ENCODE assay signal across 18 cellular contexts in the genomic region with DNA sequence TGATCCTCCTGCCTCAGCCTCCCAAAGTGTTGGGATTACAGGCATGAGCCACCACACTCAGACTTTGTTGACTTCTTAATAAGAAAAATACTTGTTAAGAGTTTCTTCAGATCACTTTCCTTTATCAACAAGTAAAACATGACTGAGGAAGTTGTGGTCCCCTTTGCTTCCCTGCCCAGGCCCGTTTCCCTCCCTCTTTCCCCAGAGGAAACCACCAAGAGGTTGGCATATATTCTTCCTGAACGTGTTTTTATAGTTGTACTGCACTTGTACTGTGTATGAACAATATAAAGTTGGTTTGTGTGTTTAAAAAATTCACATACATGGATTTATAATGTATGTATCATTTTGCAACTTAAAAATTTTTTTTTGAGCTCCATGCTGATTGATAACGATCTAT. TPM values are rescaled to one million over a fixed set of nuclear protein-coding genes. Genes with fewer than 3 reads are reported as not detected.
A peak's percentile ranks its signal among the peaks of the same experiment; 100 is the strongest.
DNase-seq lines count a peak whose midpoint lies in the region; ATAC-seq and TF ChIP-seq lines count a peak whose summit lies in the region.
"Had no signal": no experiment of that assay in that cellular context is flagged by ENCODE, and none has a peak within 500 bp of the region (broad histone marks: within the 10 kb centered on the region; RNA-seq: fewer than 3 reads in every experiment).

No MANE protein-coding gene starts in this region.

- no peaks in the 10 kb centered on the region for H3K27me3 Mint-ChIP-seq in activated T-cell treated with anti-CD3 and anti-CD28 coated beads, Interleukin-2, amount 50 U/mL, for 72 hours (ENCODE audit: low read depth)
- no peaks in the 10 kb centered on the region for H3K27me3 Mint-ChIP-seq in activated naive CD8-positive, alpha-beta T cell treated with anti-CD3 and anti-CD28 coated beads, Interleukin-2, amount 10 ng/mL, durations not matched to agents 7 days and 5 days

- TF ChIP-seq CTCF in hepatocyte (IDR thresholded peaks at IDR 0.05; ENCODE audit: poor library complexity) = no peak
- TF ChIP-seq CTCF in GM20000 (IDR thresholded peaks at IDR 0.05; ENCODE audit: extremely low read depth, missing control alignments) = no peak

- H3K4me1 ChIP-seq in hepatocyte (ENCODE audit: insufficient read depth) = no peaks in the 10 kb centered on the region
- H3K4me1 ChIP-seq: Caco-2, SJCRH30 had no signal

- H3K4me2 ChIP-seq in hepatocyte = no peak overlapping the region

- no peaks in the 10 kb centered on the region for H3K9me3 Mint-ChIP-seq in activated T-cell treated with anti-CD3 and anti-CD28 coated beads, Interleukin-2, amount 50 U/mL, for 72 hours
- no peaks in the 10 kb centered on the region for H3K9me3 Mint-ChIP-seq in activated naive CD8-positive, alpha-beta T cell treated with anti-CD3 and anti-CD28 coated beads, Interleukin-2, amount 10 ng/mL, durations not matched to agents 7 days and 5 days
- H3K9me3 Mint-ChIP-seq: mesothelial cell of epicardium had no signal

- H3K27me3 ChIP-seq in hepatocyte = no peaks in the 10 kb centered on the region
- H3K27me3 ChIP-seq: SJCRH30 had no signal

- H3K27ac Mint-ChIP-seq in activated T-cell treated with anti-CD3 and anti-CD28 coated beads, Interleukin-2, amount 50 U/mL, for 72 hours = peak overlapping the region; percentile 82
- peak overlapping the region; percentile 68 for H3K27ac Mint-ChIP-seq in activated naive CD8-positive, alpha-beta T cell treated with anti-CD3 and anti-CD28 coated beads, Interleukin-2, amount 10 ng/mL, durations not matched to agents 7 days and 5 days
- H3K27ac Mint-ChIP-seq: mesothelial cell of epicardium had no signal

- no peak overlapping the region for H3K4me3 Mint-ChIP-seq in activated T-cell treated with anti-CD3 and anti-CD28 coated beads, Interleukin-2, amount 50 U/mL, for 72 hours
- H3K4me3 Mint-ChIP-seq in activated naive CD8-positive, alpha-beta T cell treated with anti-CD3 and anti-CD28 coated beads, Interleukin-2, amount 10 ng/mL, durations not matched to agents 7 days and 5 days = peak overlapping the region; percentile 37
- H3K4me3 Mint-ChIP-seq: mesothelial cell of epicardium had no signal

- H3K9me2 ChIP-seq in hepatocyte (replicated peaks; ENCODE audit: insufficient read depth) = no peaks in the 10 kb centered on the region

- H3K79me2 ChIP-seq in hepatocyte = peaks cover 32% of the 10 kb centered on the region

- peaks cover 6% of the 10 kb centered on the region for H3K4me1 Mint-ChIP-seq in activated T-cell treated with anti-CD3 and anti-CD28 coated beads, Interleukin-2, amount 50 U/mL, for 72 hours (ENCODE audit: low read depth)
- H3K4me1 Mint-ChIP-seq in activated naive CD8-positive, alpha-beta T cell treated with anti-CD3 and anti-CD28 coated beads, Interleukin-2, amount 10 ng/mL, durations not matched to agents 7 days and 5 days = peaks cover 15% of the 10 kb centered on the region
- H3K4me1 Mint-ChIP-seq: mesothelial cell of epicardium had no signal

- H3K36me3 Mint-ChIP-seq in activated T-cell treated with anti-CD3 and anti-CD28 coated beads, Interleukin-2, amount 50 U/mL, for 72 hours (ENCODE audit: insufficient read depth in 2 of 2) = peaks cover 1 to 22% of the 10 kb centered on the region in 2 donors
- peaks cover 13% of the 10 kb centered on the region for H3K36me3 Mint-ChIP-seq in activated naive CD8-positive, alpha-beta T cell treated with anti-CD3 and anti-CD28 coated beads, Interleukin-2, amount 10 ng/mL, durations not matched to agents 7 days and 5 days

- no peak overlapping the region for H3K27ac ChIP-seq in hepatocyte
- H3K27ac ChIP-seq: SJCRH30 had no signal

- H4K20me1 ChIP-seq in hepatocyte (ENCODE audit: insufficient read depth, poor library complexity, severe bottlenecking) = peaks cover 11% of the 10 kb centered on the region

- H3K36me3 ChIP-seq in hepatocyte (replicated peaks; ENCODE audit: insufficient read depth, low read depth) = no peaks in the 10 kb centered on the region

- no peak for DNase-seq in activated T-cell treated with anti-CD3 and anti-CD28 coated beads, Interleukin-2, amount 50 U/mL, for 72 hours
- DNase-seq in activated T-cell treated with anti-CD3 and anti-CD28 coated beads for 4 hours (no peak), OCI-M1 (lab: John Stamatoyannopoulos, UW) (peak; percentile 54), hepatocyte (ENCODE audit: low spot score) (no peak), GM20000 (ENCODE audit: low spot score) (no peak), NCI-H1417 treated with DMSO at 0.1 percent for 48 hours (lab: John Stamatoyannopoulos, UW) (no peak)
- DNase-seq in activated naive CD8-positive, alpha-beta T cell treated with anti-CD3 and anti-CD28 coated beads, Interleukin-2, amount 10 ng/mL, durations not matched to agents 7 days and 5 days = no peak
- DNase-seq: activated gamma-delta T cell treated with Interleukin-2 at 50 U/mL for 16 hours; Caco-2; EL; left cardiac atrium; NCI-H2107; NCI-H524 treated with DMSO at 0.1 percent for 48 hours; SJCRH30; stimulated activated naive CD8-positive, alpha-beta T cell treated with anti-CD3 and anti-CD28 coated beads, Interleukin-15, Interleukin-2, amounts not matched to agents 100 U/mL and 50 U/mL, for 24 hours; T1000 had no signal

- POLR2A ChIA-PET in activated naive CD8-positive, alpha-beta T cell treated with anti-CD3 and anti-CD28 coated beads, Interleukin-2, amount 10 ng/mL, durations not matched to agents 7 days and 5 days (lab: Charles Lee) = interaction anchor here (0.7 kb wide), 1 partner anchor 829 kb away, joined by 3 read pairs; no protein-coding TSS in a partner anchor

- no peak for ATAC-seq in activated T-cell treated with anti-CD3 and anti-CD28 coated beads, Interleukin-2, amount 50 U/mL, for 72 hours (replicated peaks in 1 of 2)
- ATAC-seq in activated naive CD8-positive, alpha-beta T cell treated with anti-CD3 and anti-CD28 coated beads, Interleukin-2, amount 10 ng/mL, durations not matched to agents 7 days and 5 days (ENCODE audit: low read depth) = peak; percentile 14
- ATAC-seq in HG03097 (IDR thresholded peaks at IDR 0.05; ENCODE audit: low FRiP score, unreplicated experiment) = no peak
- ATAC-seq: left cardiac atrium; stimulated activated naive CD8-positive, alpha-beta T cell treated with anti-CD3 and anti-CD28 coated beads, Interleukin-15, Interleukin-2, amounts not matched to agents 100 U/mL and 50 U/mL, for 24 hours had no signal

- no peaks in the 10 kb centered on the region for H3K9me3 ChIP-seq in hepatocyte (ENCODE audit: low read depth)
- H3K9me3 ChIP-seq: Caco-2, SJCRH30 had no signal

- no peak overlapping the region for H2AFZ ChIP-seq in hepatocyte

- no peak overlapping the region for H3K4me3 ChIP-seq in hepatocyte
- H3K4me3 ChIP-seq: SJCRH30 had no signal

- 95% methylated on average over 3 of the region's 3 CpGs for WGBS in hepatocyte (ENCODE audit: low lambda C conversion rate, missing lambda C conversion rate)

RNA-seq across cellular contexts. Expression of gene PTPN11, which starts 28.4 kb away (rescaled TPM):
- 10 to 100 TPM; 92.4 to 93.7 TPM for total RNA-seq in activated T-cell treated with anti-CD3 and anti-CD28 coated beads, Interleukin-2, amount 50 U/mL, for 72 hours
- 10 to 100 TPM; 82.3 to 82.7 TPM for total RNA-seq in activated naive CD8-positive, alpha-beta T cell treated with anti-CD3 and anti-CD28 coated beads, Interleukin-2, amount 10 ng/mL, durations not matched to agents 7 days and 5 days
- 102 and 115 TPM in 2 replicates for total RNA-seq in hepatocyte
- polyA plus RNA-seq in hepatocyte = 56.0 and 66.6 TPM in 2 replicates

RNA-seq across cellular contexts. Expression of gene RPL6, which starts 37.7 kb away (rescaled TPM):
- 1,000 to 10,000 TPM; 1,335 to 1,400 TPM for total RNA-seq in activated T-cell treated with anti-CD3 and anti-CD28 coated beads, Interleukin-2, amount 50 U/mL, for 72 hours
- 1,000 to 10,000 TPM; 1,069 to 1,087 TPM for total RNA-seq in activated naive CD8-positive, alpha-beta T cell treated with anti-CD3 and anti-CD28 coated beads, Interleukin-2, amount 10 ng/mL, durations not matched to agents 7 days and 5 days
- total RNA-seq in hepatocyte = 1,682 and 1,816 TPM in 2 replicates
- polyA plus RNA-seq in hepatocyte = 279 and 281 TPM in 2 replicates
